1 cellular context compared by ENCODE assay signal in the genomic region with DNA sequence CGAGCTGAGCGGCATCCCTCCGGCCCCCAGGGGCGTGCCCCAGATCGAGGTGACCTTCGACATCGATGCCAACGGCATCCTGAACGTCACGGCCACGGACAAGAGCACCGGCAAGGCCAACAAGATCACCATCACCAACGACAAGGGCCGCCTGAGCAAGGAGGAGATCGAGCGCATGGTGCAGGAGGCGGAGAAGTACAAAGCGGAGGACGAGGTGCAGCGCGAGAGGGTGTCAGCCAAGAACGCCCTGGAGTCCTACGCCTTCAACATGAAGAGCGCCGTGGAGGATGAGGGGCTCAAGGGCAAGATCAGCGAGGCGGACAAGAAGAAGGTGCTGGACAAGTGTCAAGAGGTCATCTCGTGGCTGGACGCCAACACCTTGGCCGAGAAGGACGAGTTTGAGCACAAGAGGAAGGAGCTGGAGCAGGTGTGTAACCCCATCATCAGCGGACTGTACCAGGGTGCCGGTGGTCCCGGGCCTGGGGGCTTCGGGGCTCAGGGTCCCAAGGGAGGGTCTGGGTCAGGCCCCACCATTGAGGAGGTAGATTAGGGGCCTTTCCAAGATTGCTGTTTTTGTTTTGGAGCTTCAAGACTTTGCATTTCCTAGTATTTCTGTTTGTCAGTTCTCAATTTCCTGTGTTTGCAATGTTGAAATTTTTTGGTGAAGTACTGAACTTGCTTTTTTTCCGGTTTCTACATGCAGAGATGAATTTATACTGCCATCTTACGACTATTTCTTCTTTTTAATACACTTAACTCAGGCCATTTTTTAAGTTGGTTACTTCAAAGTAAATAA.
TF ChIP-seq lines count a peak whose summit lies in the region.

No MANE protein-coding gene starts in this region.

TF ChIP-seq in K562, 482 proteins besides CTCF, POLR2A, EP300 and RAD21:
- TF ChIP-seq SIN3A (IDR thresholded peaks at IDR 0.05; ENCODE audit: borderline replicate concordance in 2 of 2, control insufficient read depth in 1 of 2, low read depth in 2 of 2, low read length in 2 of 2) (0 out of 4 replicates have a peak, but pooled peaks of 1 of the 2 experiments have one; percentile 67), ZBTB7A (IDR thresholded peaks at IDR 0.05; ENCODE audit: borderline replicate concordance, control insufficient read depth, low read depth, low read length) (peak; percentile 72; the same call in 1 of the 2 replicates), ZNF23 (CRISPR knock-in tag; IDR thresholded peaks at IDR 0.05) (0 out of 2 replicates have a peak, but pooled peaks have one; percentile 27), ETV1 (tag; conservative IDR thresholded peaks at IDR 0.05; ENCODE audit: low read depth) (0 out of 2 replicates have a peak, but pooled peaks have one; percentile 19), HEY1 (CRISPR knock-in tag; IDR thresholded peaks at IDR 0.05; ENCODE audit: borderline replicate concordance) (peak; percentile 9; the same call in 1 of the 2 replicates), MTA1 (IDR thresholded peaks at IDR 0.05; ENCODE audit: borderline replicate concordance) (0 out of 2 replicates have a peak, but pooled peaks have one; percentile 22), PHTF2 (CRISPR knock-in tag; IDR thresholded peaks at IDR 0.05) (peak; percentile 84; the same call in 1 of the 2 replicates), RBFOX2 (IDR thresholded peaks at IDR 0.05; ENCODE audit: low read depth, low read length) (peak; percentile 53; the same call in 1 of the 2 replicates)
- TF ChIP-seq, protein P1, sequence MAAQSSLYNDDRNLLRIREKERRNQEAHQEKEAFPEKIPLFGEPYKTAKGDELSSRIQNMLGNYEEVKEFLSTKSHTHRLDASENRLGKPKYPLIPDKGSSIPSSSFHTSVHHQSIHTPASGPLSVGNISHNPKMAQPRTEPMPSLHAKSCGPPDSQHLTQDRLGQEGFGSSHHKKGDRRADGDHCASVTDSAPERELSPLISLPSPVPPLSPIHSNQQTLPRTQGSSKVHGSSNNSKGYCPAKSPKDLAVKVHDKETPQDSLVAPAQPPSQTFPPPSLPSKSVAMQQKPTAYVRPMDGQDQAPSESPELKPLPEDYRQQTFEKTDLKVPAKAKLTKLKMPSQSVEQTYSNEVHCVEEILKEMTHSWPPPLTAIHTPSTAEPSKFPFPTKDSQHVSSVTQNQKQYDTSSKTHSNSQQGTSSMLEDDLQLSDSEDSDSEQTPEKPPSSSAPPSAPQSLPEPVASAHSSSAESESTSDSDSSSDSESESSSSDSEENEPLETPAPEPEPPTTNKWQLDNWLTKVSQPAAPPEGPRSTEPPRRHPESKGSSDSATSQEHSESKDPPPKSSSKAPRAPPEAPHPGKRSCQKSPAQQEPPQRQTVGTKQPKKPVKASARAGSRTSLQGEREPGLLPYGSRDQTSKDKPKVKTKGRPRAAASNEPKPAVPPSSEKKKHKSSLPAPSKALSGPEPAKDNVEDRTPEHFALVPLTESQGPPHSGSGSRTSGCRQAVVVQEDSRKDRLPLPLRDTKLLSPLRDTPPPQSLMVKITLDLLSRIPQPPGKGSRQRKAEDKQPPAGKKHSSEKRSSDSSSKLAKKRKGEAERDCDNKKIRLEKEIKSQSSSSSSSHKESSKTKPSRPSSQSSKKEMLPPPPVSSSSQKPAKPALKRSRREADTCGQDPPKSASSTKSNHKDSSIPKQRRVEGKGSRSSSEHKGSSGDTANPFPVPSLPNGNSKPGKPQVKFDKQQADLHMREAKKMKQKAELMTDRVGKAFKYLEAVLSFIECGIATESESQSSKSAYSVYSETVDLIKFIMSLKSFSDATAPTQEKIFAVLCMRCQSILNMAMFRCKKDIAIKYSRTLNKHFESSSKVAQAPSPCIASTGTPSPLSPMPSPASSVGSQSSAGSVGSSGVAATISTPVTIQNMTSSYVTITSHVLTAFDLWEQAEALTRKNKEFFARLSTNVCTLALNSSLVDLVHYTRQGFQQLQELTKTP (IDR thresholded peaks at IDR 0.05; ENCODE audit: low read depth in 1 of 2, partially characterized antibody in 2 of 2): peak in 1 of 2 experiments; percentile 21
- TF ChIP-seq, protein P2, sequence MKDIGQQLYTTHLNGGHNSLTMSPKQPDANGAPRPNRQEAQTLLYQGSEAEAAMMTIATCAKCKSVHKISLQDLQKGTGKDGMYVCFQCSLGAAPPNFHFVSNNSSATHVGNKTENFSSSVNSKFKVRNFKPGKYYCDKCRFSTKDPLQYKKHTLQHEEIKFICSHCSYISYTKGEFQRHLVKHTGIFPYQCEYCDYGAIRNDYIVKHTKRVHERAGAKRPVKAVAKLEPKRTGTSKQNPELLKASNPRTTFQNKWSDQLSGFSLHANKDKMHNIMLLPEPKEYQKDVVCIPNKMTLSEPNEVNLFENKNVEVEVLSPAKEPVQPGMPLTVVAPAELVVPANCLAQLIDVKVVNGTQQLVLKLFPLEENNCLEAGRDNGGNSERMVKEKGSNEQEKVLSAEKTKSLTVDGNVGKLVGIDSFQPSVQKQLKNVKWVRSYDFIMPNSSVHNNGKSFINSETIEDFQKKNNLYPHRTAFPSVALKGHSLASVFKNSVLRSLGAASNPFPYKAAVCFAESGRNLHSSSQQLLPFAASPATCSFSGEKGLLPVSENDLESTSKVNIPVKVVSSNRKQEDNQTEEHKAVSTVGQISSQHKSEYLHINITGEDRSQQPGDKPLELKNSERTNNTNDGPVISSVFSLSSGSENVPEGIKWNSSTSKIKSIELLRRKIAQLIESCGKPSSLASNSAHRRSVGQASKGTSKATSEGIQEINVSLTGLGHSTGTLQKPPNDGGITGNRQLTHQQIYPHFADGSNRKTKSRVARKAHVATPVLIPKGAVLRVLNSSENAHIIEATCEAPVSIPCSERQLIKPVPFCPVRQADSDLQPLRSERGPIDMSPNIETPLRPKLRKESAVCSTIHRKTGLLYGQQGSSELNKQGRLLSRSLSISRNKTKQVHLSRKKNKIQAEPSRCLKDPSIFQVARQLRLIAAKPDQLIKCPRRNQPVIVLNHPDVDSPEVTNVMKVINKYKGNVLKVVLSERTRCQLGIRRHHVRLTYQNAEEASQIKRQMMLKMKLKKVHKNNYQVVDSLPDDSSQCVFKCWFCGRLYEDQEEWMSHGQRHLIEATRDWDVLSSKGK (CRISPR knock-in tag; IDR thresholded peaks at IDR 0.05): 0 out of 2 replicates have a peak, but pooled peaks have one; percentile 54
